Comparison of ENCODE assay signal across 1 cellular context in the genomic region with DNA sequence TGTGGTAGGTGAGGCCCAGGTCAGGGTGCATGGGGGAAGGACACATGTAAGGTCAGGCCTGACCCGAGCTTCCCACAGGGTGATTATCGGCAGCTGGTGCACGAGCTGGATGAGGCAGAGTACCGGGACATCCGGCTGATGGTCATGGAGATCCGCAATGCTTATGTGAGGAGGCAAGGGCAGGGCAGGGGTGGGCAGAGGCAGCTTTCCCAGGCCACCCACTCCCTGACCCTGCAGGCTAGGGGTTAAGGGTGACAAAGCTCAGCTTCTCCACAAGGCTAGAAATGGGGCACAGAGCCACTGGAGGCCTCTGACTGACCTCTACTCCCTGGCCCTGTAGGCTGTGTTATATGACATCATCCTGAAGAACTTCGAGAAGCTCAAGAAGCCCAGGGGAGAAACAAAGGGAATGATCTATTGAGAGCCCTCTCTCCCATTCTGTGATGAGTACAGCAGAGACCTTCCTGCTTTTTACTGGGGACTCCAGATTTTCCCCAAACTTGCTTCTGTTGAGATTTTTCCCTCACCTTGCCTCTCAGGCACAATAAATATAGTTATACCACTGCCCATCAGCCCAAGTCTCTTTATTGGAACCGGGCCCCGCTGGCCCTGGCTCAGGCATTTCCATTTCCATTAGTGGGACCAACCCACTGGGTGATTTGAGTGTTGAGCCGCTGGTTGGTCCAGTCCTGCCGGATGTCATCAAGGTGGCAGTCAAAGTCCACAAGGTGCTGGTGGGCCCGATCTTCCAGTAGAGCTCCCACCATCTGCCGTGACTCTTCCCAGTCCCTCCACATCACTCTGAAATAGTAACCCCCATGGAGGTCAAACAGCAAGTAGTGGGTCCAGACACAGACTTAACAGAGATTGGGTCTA.
A peak's percentile ranks its signal among the peaks of the same experiment; 100 is the strongest.
TF ChIP-seq lines count a peak whose summit lies in the region.

No MANE protein-coding gene starts in this region.

TF ChIP-seq in GM12878, 131 proteins besides CTCF, POLR2A, EP300 and RAD21:
- TF ChIP-seq TCF3 (IDR thresholded peaks at IDR 0.05; ENCODE audit: borderline replicate concordance, insufficient read depth, low read depth, low read length), result no peak
- peak; percentile 14; the same call in 1 of the 2 replicates for TF ChIP-seq ATF7 (IDR thresholded peaks at IDR 0.05; ENCODE audit: low read depth)
